Comparison of ENCODE assay signal across 1 cellular context in genomic region chr9:113221003-113221799, GRCh38.
A peak's percentile ranks its signal among the peaks of the same experiment; 100 is the strongest.
TF ChIP-seq lines count a peak whose summit lies in the region.

FKBP15 (minus strand) TSS chr9:113221277; CDS start chr9:113221243, 34 bp downstream.
SLC31A1 (plus strand) TSS chr9:113221544; CDS start chr9:113256149, 34,605 bp downstream.

TF ChIP-seq in GM12878, 131 proteins besides CTCF, POLR2A, EP300 and RAD21 (continued from another document and continues in another):
- TF ChIP-seq BCL11A (IDR thresholded peaks at IDR 0.05; ENCODE audit: low read depth, low read length) (no peak), E4F1 (IDR thresholded peaks at IDR 0.05; ENCODE audit: borderline replicate concordance, partially characterized antibody) (peak; percentile 99), PKNOX1 (IDR thresholded peaks at IDR 0.05) (peak; percentile 56), CEBPB (IDR thresholded peaks at IDR 0.05; ENCODE audit: borderline replicate concordance in 1 of 2, low read depth in 2 of 2, low read length in 2 of 2) (no peak), TCF7 (IDR thresholded peaks at IDR 0.05; ENCODE audit: borderline replicate concordance) (no peak), ETV6 (conservative IDR thresholded peaks at IDR 0.05 in 1 of 2, IDR thresholded peaks at IDR 0.05 in 1 of 2; ENCODE audit: borderline replicate concordance in 1 of 2, low read depth in 1 of 2) (peak in 1 of 2 experiments; percentile 52; a peak in 1 of 4 replicates), ASH2L (IDR thresholded peaks at IDR 0.05; ENCODE audit: borderline replicate concordance, low read depth) (0 out of 2 replicates have a peak, but pooled peaks have one; percentile 66), SMC3 (IDR thresholded peaks at IDR 0.05; ENCODE audit: borderline replicate concordance, low read length) (0 out of 2 replicates have a peak, but pooled peaks have one; percentile 3), SIX5 (IDR thresholded peaks at IDR 0.05; ENCODE audit: low read depth, low read length, severe bottlenecking) (peak; percentile 12), HSF1 (IDR thresholded peaks at IDR 0.05; ENCODE audit: low read depth, low read length) (no peak), LARP7 (IDR thresholded peaks at IDR 0.05) (0 out of 2 replicates have a peak, but pooled peaks have one; percentile 61), ATF3 (IDR thresholded peaks at IDR 0.05; ENCODE audit: borderline replicate concordance, extremely low read depth, low read depth, low read length) (peak; percentile 84; the same call in 1 of the 2 replicates), ZBTB40 (IDR thresholded peaks at IDR 0.05; ENCODE audit: borderline replicate concordance) (no peak; the same call in 1 of the 2 replicates), IKZF1 (conservative IDR thresholded peaks at IDR 0.05) (peak; percentile 93), CREB1 (IDR thresholded peaks at IDR 0.05; ENCODE audit: low read depth) (peak; percentile 85; the same call in 1 of the 2 replicates), ATF7 (IDR thresholded peaks at IDR 0.05; ENCODE audit: low read depth) (peak; percentile 92), CBX5 (IDR thresholded peaks at IDR 0.05; ENCODE audit: low read depth) (no peak), HDGF (IDR thresholded peaks at IDR 0.05) (0 out of 2 replicates have a peak, but pooled peaks have one; percentile 66), TBL1XR1 (IDR thresholded peaks at IDR 0.05; ENCODE audit: low read depth, low read length) (0 out of 2 replicates have a peak, but pooled peaks have one; percentile 27), ZNF687 (IDR thresholded peaks at IDR 0.05) (0 out of 2 replicates have a peak, but pooled peaks have one; percentile 38), RCOR1 (conservative IDR thresholded peaks at IDR 0.05; ENCODE audit: low read depth, low read length) (no peak), CHD4 (IDR thresholded peaks at IDR 0.05) (no peak), SMARCA5 (IDR thresholded peaks at IDR 0.05) (no peak; the same call in 1 of the 2 replicates), WRNIP1 (IDR thresholded peaks at IDR 0.05; ENCODE audit: borderline replicate concordance, low read depth, low read length) (no peak), USF1 (IDR thresholded peaks at IDR 0.05; ENCODE audit: borderline replicate concordance, extremely low read length, insufficient read depth, low read depth, low read length) (no peak), HCFC1 (IDR thresholded peaks at IDR 0.05; ENCODE audit: low read length) (0 out of 2 replicates have a peak, but pooled peaks have one; percentile 34), E2F4 (IDR thresholded peaks at IDR 0.05; ENCODE audit: low read depth, low read length) (0 out of 2 replicates have a peak, but pooled peaks have one; percentile 49), ELK1 (IDR thresholded peaks at IDR 0.05; ENCODE audit: low read depth, low read length) (peak; percentile 56), SREBF1 (IDR thresholded peaks at IDR 0.05; ENCODE audit: low read length) (no peak), GATAD2B (conservative IDR thresholded peaks at IDR 0.05; ENCODE audit: low read depth) (peak; percentile 90), EZH2 (IDR thresholded peaks at IDR 0.05; ENCODE audit: borderline replicate concordance, control insufficient read depth, low read depth, low read length) (no peak), MTA2 (IDR thresholded peaks at IDR 0.05; ENCODE audit: low read depth) (peak; percentile 29), BMI1 (IDR thresholded peaks at IDR 0.05; ENCODE audit: borderline replicate concordance) (no peak), YY1 (IDR thresholded peaks at IDR 0.05; ENCODE audit: low read depth, low read length) (peak; percentile 41; the same call in 1 of the 2 replicates), YBX1 (IDR thresholded peaks at IDR 0.05) (no peak), RELB (IDR thresholded peaks at IDR 0.05; ENCODE audit: low read depth) (peak; percentile 80; the same call in 1 of the 2 replicates)
